Comparison of ENCODE assay signal across 8 cellular contexts in genomic region chr16:88811850-88812736, GRCh38. TPM values are rescaled to one million over a fixed set of nuclear protein-coding genes. Genes with fewer than 3 reads are reported as not detected.
A peak's percentile ranks its signal among the peaks of the same experiment; 100 is the strongest.
DNase-seq lines count a peak whose midpoint lies in the region; ATAC-seq and TF ChIP-seq lines count a peak whose summit lies in the region.

Gene APRT (minus strand): TSS chr16:88811928. CDS start chr16:88811899, 29 bp downstream.

- no peaks in the 10 kb centered on the region for H3K36me3 ChIP-seq in adrenal gland (replicated peaks in 1 of 2)
- peaks cover 0 to 26% (median 0%) of the 10 kb centered on the region in 9 donors for H3K36me3 ChIP-seq in heart right ventricle
- H3K36me3 ChIP-seq in upper lobe of left lung = peaks cover 0 to 22% (median 10%) of the 10 kb centered on the region in 4 donors

- ATAC-seq in HG02852 (IDR thresholded peaks at IDR 0.05; ENCODE audit: unreplicated experiment) (peak; percentile 69), heart right ventricle (peak; percentile 90 to 96 (median 94)), upper lobe of left lung (ENCODE audit: low FRiP score in 2 of 2) (peak; percentile 95 to 96)

- H3K9me3 ChIP-seq in adrenal gland (replicated peaks in 1 of 3) (no peaks in the 10 kb centered on the region), heart right ventricle (no peaks in the 10 kb centered on the region), upper lobe of left lung (no peaks in the 10 kb centered on the region)

- no peaks in the 10 kb centered on the region for H3K27me3 ChIP-seq in adrenal gland
- no peaks in the 10 kb centered on the region for H3K27me3 ChIP-seq in heart right ventricle
- H3K27me3 ChIP-seq in upper lobe of left lung = no peaks in the 10 kb centered on the region

- H3K4me3 ChIP-seq in adrenal gland = peak within 1 kb of the TSS; percentile 41 to 92 (median 54)
- H3K4me3 ChIP-seq in heart right ventricle = peak within 1 kb of the TSS; percentile 43 to 94 (median 80)
- H3K4me3 ChIP-seq in upper lobe of left lung = peak within 1 kb of the TSS; percentile 59 to 97 (median 85)

- intact Hi-C loops in adrenal gland (cut with DNase I) (no loop called here), heart right ventricle (cut with DNase I) (loop anchor here in 8 of 10 donors (1.0 to 10.0 kb wide), 10 partner anchors 45 to 405 kb away; partner anchors contain the start of genes GALNS (in 4 of the 8), TRAPPC2L (in 4 of the 8), CDH15 (in 2 of the 8) and ZNF778 (in 1 of the 8)), posterior vena cava (cut with DNase I) (no loop called here)

- TF ChIP-seq CTCF in GM13976 (IDR thresholded peaks at IDR 0.05; ENCODE audit: borderline replicate concordance, control extremely low read depth, extremely low read depth, insufficient read depth, missing control alignments) (peak; percentile 57), adrenal gland (IDR thresholded peaks at IDR 0.05) (peak; percentile 11 to 45 (median 22)), heart right ventricle (IDR thresholded peaks at IDR 0.05) (peak in 6 of 9 donors; percentile 29 to 63 (median 54)), upper lobe of left lung (IDR thresholded peaks at IDR 0.05) (peak; percentile 15 to 66 (median 48))

- in situ Hi-C loops in GM13976 (cut with MboI; ENCODE audit: low sequenced_read_pairs, unreplicated experiment) = no loop called here

- 0% methylated on average over 3 to 83 of the region's 83 CpGs for WGBS in adrenal gland, 4 donors
- WGBS in heart right ventricle, 2 donors = 0 to 1% methylated on average over 82 to 83 of the region's 83 CpGs
- 0 to 2% methylated on average over 13 to 20 of the region's 83 CpGs for WGBS in upper lobe of left lung, 2 donors

- peaks cover 23 to 29% of the 10 kb centered on the region in 2 donors for H3K4me1 ChIP-seq in adrenal gland (replicated peaks in 1 of 2)
- H3K4me1 ChIP-seq in heart right ventricle = peaks cover 12 to 40% (median 30%) of the 10 kb centered on the region in 9 donors
- peaks cover 26 to 37% (median 32%) of the 10 kb centered on the region in 4 donors for H3K4me1 ChIP-seq in upper lobe of left lung

- no peak for TF ChIP-seq EP300 in upper lobe of left lung (IDR thresholded peaks at IDR 0.05)

- H3K27ac ChIP-seq in adrenal gland = peak within 1 kb of the TSS; percentile 77 to 99 (median 91)
- peak within 1 kb of the TSS; percentile 87 to 97 (median 94) for H3K27ac ChIP-seq in heart right ventricle
- H3K27ac ChIP-seq in upper lobe of left lung = peak within 1 kb of the TSS; percentile 90 to 93 (median 92)

- DNase-seq in GM13976 (ENCODE audit: low spot score) = peak; percentile 98
- DNase-seq in NCI-H1436 treated with DMSO at 0.1 percent for 48 hours (lab: John Stamatoyannopoulos, UW) = peak; percentile 49
- peak; percentile 90 to 96 (median 93) for DNase-seq in T-helper 1 cell
- peak; percentile 95 to 98 (median 96) for DNase-seq in adrenal gland
- peak; percentile 94 to 97 for DNase-seq in heart right ventricle
- DNase-seq in posterior vena cava (ENCODE audit: low spot score) = peak; percentile 99
- DNase-seq in upper lobe of left lung = peak; percentile 94 to 100

- TF ChIP-seq POLR2A in adrenal gland (IDR thresholded peaks at IDR 0.05) = peak in 1 of 2 donors; percentile 67
- peak in 2 of 4 donors; percentile 73 to 87 for TF ChIP-seq POLR2A in upper lobe of left lung (IDR thresholded peaks at IDR 0.05)

RNA-seq across cellular contexts. Expression of gene APRT, which starts in this region (rescaled TPM):
- total RNA-seq in adrenal gland (100 to 1,000 TPM; 145 to 250 (median 181) TPM), heart right ventricle (10 to 100 TPM; 20.8 to 58.0 (median 35.4) TPM), posterior vena cava (10 to 100 TPM; 73.1 to 92.8 TPM), upper lobe of left lung (100 to 1,000 TPM in 4 of 6 donors, 10 to 100 TPM in 2; 76.5 to 147 (median 124) TPM)
- polyA plus RNA-seq in adrenal gland (100 to 1,000 TPM; 116 to 227 (median 121) TPM), heart right ventricle (100 to 1,000 TPM in 1 of 2 donors, 10 to 100 TPM in 1; 68.4 to 166 TPM)

Comparison
In these comparisons a context has a peak if more than half of its experiments do, and no peak if none do; other contexts are left out.
1. Peak in every context shown above with its lines: DNase-seq, ATAC-seq, H3K4me3 ChIP-seq and H3K27ac ChIP-seq.
2. DNase-seq: peak in every context shown above with its lines; median percentile 99 in posterior vena cava; 98 in GM13976; 97 in upper lobe of left lung; 96 in adrenal gland; 96 in heart right ventricle; 93 in T-helper 1 cell; 49 in NCI-H1436 treated with DMSO at 0.1 percent for 48 hours.
3. intact Hi-C loops: an anchor here in heart right ventricle (1.0 to 10.0 kb wide); none called in adrenal gland and posterior vena cava.